Comparison of ENCODE assay signal across 27 cellular contexts in the genomic region with DNA sequence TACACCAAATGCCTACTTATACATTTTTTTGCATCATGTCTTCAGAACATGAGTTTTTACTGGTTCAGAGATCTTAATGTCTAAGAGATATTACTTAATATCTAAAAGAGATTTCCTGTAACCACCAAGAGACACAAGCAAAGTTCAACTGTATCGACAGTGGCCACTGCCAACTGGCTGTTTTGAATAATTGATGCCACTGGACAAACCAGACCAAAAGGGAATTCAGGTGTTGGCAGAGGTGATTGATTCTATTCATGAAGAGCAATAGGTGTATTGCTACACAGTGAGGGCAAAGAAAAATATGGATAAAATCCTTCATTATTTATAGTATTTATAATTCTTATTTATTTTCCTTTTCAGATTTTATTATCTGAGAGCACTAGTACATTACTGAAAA.
"Had no signal": no experiment of that assay in that cellular context is flagged by ENCODE, and none has a peak within 500 bp of the region (broad histone marks: within the 10 kb centered on the region; RNA-seq: fewer than 3 reads in every experiment).

No MANE protein-coding gene starts in this region.

- H3K4me1 ChIP-seq: stomach, suprapubic skin, testis, thyroid gland, tibial artery, tibial nerve, transverse colon, upper lobe of left lung, upper lobe of right lung, uterus, vagina had no signal

- ATAC-seq: stimulated activated effector memory CD8-positive, alpha-beta T cell treated with anti-CD3 and anti-CD28 coated beads, Interleukin-12 subunit alpha, Interleukin-12 subunit beta, amount 100 ng/mL, for 72 hours; stimulated activated memory B cell treated with anti-CD40 and anti-IgM and Interleukin-4, amounts not matched to agents 10 μg/mL and 1 μg/mL and 100 μg/mL, for 72 hours; stimulated activated naive B cell treated with anti-CD40 and anti-IgM and Interleukin-4, amounts not matched to agents 10 μg/mL and 1 μg/mL and 100 μg/mL, for 72 hours; stimulated activated naive CD8-positive, alpha-beta T cell treated with anti-CD3 and anti-CD28 coated beads, Interleukin-15, amount 100 ng/mL, for 72 hours; stimulated activated naive CD8-positive, alpha-beta T cell treated with anti-CD3 and anti-CD28 coated beads, Interleukin-15, Interleukin-2, amounts not matched to agents 100 U/mL and 50 U/mL, for 24 hours; upper lobe of right lung had no signal

- H3K4me3 ChIP-seq: stomach, suprapubic skin, testis, thoracic aorta, thyroid gland, tibial artery, tibial nerve, transverse colon, upper lobe of left lung, upper lobe of right lung, uterus, vagina had no signal

- H3K27me3 ChIP-seq: stomach, suprapubic skin, testis, thyroid gland, tibial artery, tibial nerve, transverse colon, upper lobe of left lung, upper lobe of right lung, uterus, vagina had no signal

- FAIRE-seq: urothelium cell line had no signal

- H3K9me3 ChIP-seq: testis, thyroid gland, transverse colon, upper lobe of right lung, uterus, vagina had no signal

- DNase-seq: stimulated activated CD4-positive, alpha-beta T cell treated with anti-CD3 and anti-CD28 coated beads, Interleukin-2, amount 100 ng/mL, for 48 hours; stimulated activated CD4-positive, alpha-beta T cell treated with anti-CD3 and anti-CD28 coated beads, Interleukin-4, amount 100 ng/mL, for 1 hour; stimulated activated CD4-positive, alpha-beta T cell treated with anti-CD3 and anti-CD28 coated beads, Interleukin-4, amount 100 ng/mL, for 24 hours; stimulated activated CD4-positive, alpha-beta T cell treated with anti-CD3 and anti-CD28 coated beads, Interleukin-4, amount 100 ng/mL, for 4 hours; stimulated activated CD8-positive, alpha-beta memory T cell treated with anti-CD3 and anti-CD28 coated beads, Interleukin-4, amount 100 ng/mL, for 48 hours; stimulated activated naive B cell treated with anti-CD40 and anti-IgM and Interleukin-4, amounts not matched to agents 10 μg/mL and 1 μg/mL and 100 μg/mL, for 72 hours; stimulated activated naive CD4-positive, alpha-beta T cell; stimulated activated naive CD4-positive, alpha-beta T cell treated with Interleukin-2 at 50 U/mL for 16 hours; stimulated activated naive CD8-positive, alpha-beta T cell treated with anti-CD3 and anti-CD28 coated beads, Interleukin-15, amount 100 ng/mL, for 72 hours; stimulated activated naive CD8-positive, alpha-beta T cell treated with anti-CD3 and anti-CD28 coated beads, Interleukin-15, Interleukin-2, amounts not matched to agents 100 U/mL and 50 U/mL, for 24 hours; stomach; substantia nigra; testis; thyroid gland; tibial artery; transverse colon; trophoblast cell; upper lobe of left lung; upper lobe of right lung; uterus had no signal

- H3K36me3 ChIP-seq: stomach, suprapubic skin, thoracic aorta, thyroid gland, tibial artery, tibial nerve, transverse colon, upper lobe of left lung, upper lobe of right lung, uterus, vagina had no signal

- H3K27ac ChIP-seq: stomach, suprapubic skin, testis, thoracic aorta, thyroid gland, tibial artery, tibial nerve, transverse colon, upper lobe of left lung, upper lobe of right lung, uterus, vagina had no signal
